ENCODE assay signal across 1 cellular context in genomic region chr2:38875576-38876367, GRCh38.
A peak's percentile ranks its signal among the peaks of the same experiment; 100 is the strongest.
TF ChIP-seq lines count a peak whose summit lies in the region.

TSS of gene DHX57 (minus strand) at chr2:38875934. CDS start at chr2:38868405, 7,529 bp downstream.
TSS of gene MORN2 (plus strand) at chr2:38875976.

TF ChIP-seq in Ishikawa, 13 proteins besides CTCF, POLR2A, EP300 and RAD21 (continued from another document):
- no peak for TF ChIP-seq NFIC (IDR thresholded peaks at IDR 0.05)
- no peak for TF ChIP-seq CEBPB (IDR thresholded peaks at IDR 0.05)
- TF ChIP-seq EGR1 (IDR thresholded peaks at IDR 0.05): no peak
- peak; percentile 59 for TF ChIP-seq REST (IDR thresholded peaks at IDR 0.05; ENCODE audit: low read depth)
- TF ChIP-seq CREB1 (IDR thresholded peaks at IDR 0.05; ENCODE audit: low read depth): peak; percentile 34; the same call in 1 of the 2 replicates
- peak; percentile 51; the same call in 1 of the 2 replicates for TF ChIP-seq YY1 (IDR thresholded peaks at IDR 0.05; ENCODE audit: low read depth)
- TF ChIP-seq MAX (IDR thresholded peaks at IDR 0.05): peak; percentile 68
